ENCODE assay signal across 30 cellular contexts in genomic region chr7:29132980-29133379, GRCh38. TPM values are rescaled to one million over a fixed set of nuclear protein-coding genes. Genes with fewer than 3 reads are reported as not detected.
DNase-seq lines count a peak whose midpoint lies in the region; ATAC-seq, FAIRE-seq and TF ChIP-seq lines count a peak whose summit lies in the region.
"Had no signal": no experiment of that assay in that cellular context is flagged by ENCODE, and none has a peak within 500 bp of the region (broad histone marks: within the 10 kb centered on the region; RNA-seq: fewer than 3 reads in every experiment).

No MANE protein-coding gene starts in this region.

- H2AFZ ChIP-seq in HepG2 (ENCODE audit: low read length) (no peak overlapping the region), neural progenitor cell (replicated peaks) (no peak overlapping the region)

- in situ Hi-C loops in HepG2 (cut with HindIII; ENCODE audit: extremely low pct_ligation_motif_present, low pct_unique_long_range_greater_than_20kb): no loop called here

- peaks cover 14% of the 10 kb centered on the region for H3F3A ChIP-seq in neural progenitor cell (ENCODE audit: low read depth)

- BruUV-seq in HepG2 (replicated peaks; lab: Mats Ljungman, UMichigan): no TSS peak

- DNase-seq in HepG2 (ENCODE audit: low spot score): no peak
- no peak for DNase-seq in right lobe of liver
- DNase-seq in SK-N-MC (ENCODE audit: low read depth, low spot score): no peak
- DNase-seq in neural progenitor cell (ENCODE audit: low spot score): no peak
- DNase-seq in activated gamma-delta T cell (lab: John Stamatoyannopoulos, UW): no peak
- DNase-seq in kidney: no peak
- DNase-seq: ACHN; BE2C; C1 segment of cervical spinal cord; CD4-positive, alpha-beta memory T cell; CD4-positive, CD25-positive, alpha-beta regulatory T cell; CD8-positive, alpha-beta memory T cell; COR-L47; DMS 273 treated with DMSO at 0.1 percent for 48 hours; DMS153; DMS53; DMS79; DND-41; EL; GDM1 had no signal

- H3K9me3 Mint-ChIP-seq in dendritic cell treated with granulocyte-macrophage colony-stimulating factor and Interleukin-4, amounts not matched to agents 40 ng/mL and 50 ng/mL, for 4 days: no peaks in the 10 kb centered on the region
- H3K9me3 Mint-ChIP-seq in neural progenitor cell: peaks cover 4% of the 10 kb centered on the region

- peaks cover 50% of the 10 kb centered on the region for H3K36me3 Mint-ChIP-seq in dendritic cell treated with granulocyte-macrophage colony-stimulating factor and Interleukin-4, amounts not matched to agents 40 ng/mL and 50 ng/mL, for 4 days (ENCODE audit: low read depth)
- no peaks in the 10 kb centered on the region for H3K36me3 Mint-ChIP-seq in neural progenitor cell
- H3K36me3 Mint-ChIP-seq: CD4-positive, alpha-beta memory T cell; CD4-positive, CD25-positive, alpha-beta regulatory T cell; CD8-positive, alpha-beta memory T cell had no signal

- H3K4me3 Mint-ChIP-seq in dendritic cell treated with granulocyte-macrophage colony-stimulating factor and Interleukin-4, amounts not matched to agents 40 ng/mL and 50 ng/mL, for 4 days: no peak overlapping the region
- no peak overlapping the region for H3K4me3 Mint-ChIP-seq in neural progenitor cell
- H3K4me3 Mint-ChIP-seq: CD14-positive monocyte; CD4-positive, alpha-beta memory T cell; CD4-positive, CD25-positive, alpha-beta regulatory T cell; CD8-positive, alpha-beta memory T cell had no signal

- H3K9me3 ChIP-seq in HepG2 (ENCODE audit: low read length): no peaks in the 10 kb centered on the region
- H3K9me3 ChIP-seq in right lobe of liver: no peaks in the 10 kb centered on the region
- peaks cover 2% of the 10 kb centered on the region; the same call in 1 of the 2 replicates for H3K9me3 ChIP-seq in SK-N-MC (ENCODE audit: low read depth, low read length)
- H3K9me3 ChIP-seq in neural progenitor cell (ENCODE audit: low read depth): peaks cover 3% of the 10 kb centered on the region
- H3K9me3 ChIP-seq in kidney (ENCODE audit: control insufficient read depth in 1 of 2, low read length in 2 of 2): peaks cover 0 to 4% of the 10 kb centered on the region in 2 donors
- H3K9me3 ChIP-seq: BE2C had no signal

- FAIRE-seq in HepG2 (lab: Jason Lieb, UNC) (no peak), kidney (lab: Jason Lieb, UNC) (no peak)
- FAIRE-seq: GM12878, GM12892, GM18507 had no signal

- TF ChIP-seq RAD21 in HepG2 (CRISPR knock-in tag; IDR thresholded peaks at IDR 0.05): no peak

- H4K20me1 ChIP-seq in HepG2 (ENCODE audit: insufficient read depth, low read length) (no peaks in the 10 kb centered on the region), neural progenitor cell (ENCODE audit: low read depth) (no peaks in the 10 kb centered on the region)
- H4K20me1 ChIP-seq: BLaER1 had no signal

- H3K27ac ChIP-seq in HepG2 (ENCODE audit: extremely low read length, insufficient read depth, low read length): no peak overlapping the region
- no peak overlapping the region for H3K27ac ChIP-seq in right lobe of liver
- H3K27ac ChIP-seq in SK-N-MC: peak overlapping the region; percentile 4; the same call in 1 of the 2 replicates
- no peak overlapping the region for H3K27ac ChIP-seq in neural progenitor cell
- H3K27ac ChIP-seq in kidney (ENCODE audit: low read depth in 2 of 2, low read length in 2 of 2): no peak overlapping the region
- H3K27ac ChIP-seq: 22Rv1, BLaER1 had no signal

- TF ChIP-seq EP300 in HepG2 (IDR thresholded peaks at IDR 0.05; ENCODE audit: low read depth in 2 of 2, low read length in 2 of 2) (no peak), HepG2 (CRISPR knock-in tag; IDR thresholded peaks at IDR 0.05; ENCODE audit: borderline replicate concordance) (no peak)

- H3K4me2 ChIP-seq in HepG2 (ENCODE audit: low read depth, low read length): no peak overlapping the region
- peak overlapping the region; percentile 68 for H3K4me2 ChIP-seq in neural progenitor cell
- H3K4me2 ChIP-seq: BLaER1 had no signal

- TF ChIP-seq POLR2A in HepG2 (IDR thresholded peaks at IDR 0.05; ENCODE audit: insufficient read depth in 1 of 2, low read depth in 2 of 2, low read length in 2 of 2): no peak
- no peak for TF ChIP-seq POLR2A in right lobe of liver (IDR thresholded peaks at IDR 0.05)

- H3K4me3 ChIP-seq in HepG2 (replicated peaks in 1 of 3; ENCODE audit: insufficient read depth in 1 of 3, low read depth in 2 of 3, low read length in 3 of 3) (no peak overlapping the region), right lobe of liver (no peak overlapping the region), SK-N-MC (peak overlapping the region; percentile 16; the same call in 1 of the 2 replicates), neural progenitor cell (no peak overlapping the region), kidney (ENCODE audit: low read length in 2 of 2) (no peak overlapping the region)
- H3K4me3 ChIP-seq: BLaER1, GM12878 had no signal

- POLR2A ChIA-PET in HepG2 (lab: Yijun Ruan, JAX): interaction anchor here (0.9 kb wide), 1 partner anchor 11 kb away, joined by 3 read pairs; no protein-coding TSS in a partner anchor

- H3K9ac ChIP-seq in HepG2 (ENCODE audit: insufficient read depth, low read depth, low read length) (no peak overlapping the region), SK-N-MC (ENCODE audit: insufficient read length) (no peak overlapping the region), neural progenitor cell (no peak overlapping the region), kidney (ENCODE audit: low read length in 2 of 2) (no peak overlapping the region)
- H3K9ac ChIP-seq: BLaER1 had no signal

- no peak for TF ChIP-seq CTCF in HepG2 (CRISPR knock-in tag; IDR thresholded peaks at IDR 0.05)
- TF ChIP-seq CTCF in right lobe of liver (IDR thresholded peaks at IDR 0.05): no peak
- no peak for TF ChIP-seq CTCF in neural progenitor cell (IDR thresholded peaks at IDR 0.05)
- TF ChIP-seq CTCF in kidney (IDR thresholded peaks at IDR 0.05; ENCODE audit: borderline replicate concordance, extremely low read depth, insufficient read depth): no peak

- H3K4me1 ChIP-seq in HepG2 (ENCODE audit: insufficient read depth, low read length): peaks cover 17% of the 10 kb centered on the region
- no peaks in the 10 kb centered on the region for H3K4me1 ChIP-seq in right lobe of liver
- peaks cover 40% of the 10 kb centered on the region for H3K4me1 ChIP-seq in neural progenitor cell
- no peaks in the 10 kb centered on the region for H3K4me1 ChIP-seq in kidney (ENCODE audit: control insufficient read depth in 1 of 2, insufficient read depth in 1 of 2, low read depth in 1 of 2, low read length in 2 of 2)
- H3K4me1 ChIP-seq: BE2C had no signal

- no peaks in the 10 kb centered on the region for H3K36me3 ChIP-seq in HepG2 (replicated peaks in 1 of 2; ENCODE audit: control insufficient read depth in 1 of 2, insufficient read depth in 2 of 2, low read length in 2 of 2)
- no peaks in the 10 kb centered on the region for H3K36me3 ChIP-seq in right lobe of liver
- H3K36me3 ChIP-seq in SK-N-MC (ENCODE audit: insufficient read depth, low read length): no peaks in the 10 kb centered on the region
- H3K36me3 ChIP-seq in neural progenitor cell: no peaks in the 10 kb centered on the region
- no peaks in the 10 kb centered on the region for H3K36me3 ChIP-seq in kidney (ENCODE audit: control insufficient read depth in 1 of 2, insufficient read depth in 2 of 2, low read length in 2 of 2)
- H3K36me3 ChIP-seq: BE2C, BLaER1 had no signal

- peaks cover 90% of the 10 kb centered on the region for H3K4me1 Mint-ChIP-seq in dendritic cell treated with granulocyte-macrophage colony-stimulating factor and Interleukin-4, amounts not matched to agents 40 ng/mL and 50 ng/mL, for 4 days (ENCODE audit: low read depth)
- peaks cover 18% of the 10 kb centered on the region for H3K4me1 Mint-ChIP-seq in neural progenitor cell
- H3K4me1 Mint-ChIP-seq: CD4-positive, alpha-beta memory T cell; CD8-positive, alpha-beta memory T cell had no signal

- H3K79me2 ChIP-seq in HepG2 (ENCODE audit: insufficient read depth, low read length) (peaks cover 3% of the 10 kb centered on the region), neural progenitor cell (ENCODE audit: low read depth) (no peaks in the 10 kb centered on the region)

- peak overlapping the region; percentile 52 for H3K27ac Mint-ChIP-seq in dendritic cell treated with granulocyte-macrophage colony-stimulating factor and Interleukin-4, amounts not matched to agents 40 ng/mL and 50 ng/mL, for 4 days
- H3K27ac Mint-ChIP-seq in neural progenitor cell: no peak overlapping the region
- H3K27ac Mint-ChIP-seq: CD4-positive, alpha-beta memory T cell; CD4-positive, CD25-positive, alpha-beta regulatory T cell; CD8-positive, alpha-beta memory T cell had no signal

- intact Hi-C loops in HepG2 (cut with micrococcal nuclease; ENCODE audit: unreplicated experiment): no loop called here
- intact Hi-C loops in right lobe of liver (cut with DNase I): no loop called here
- intact Hi-C loops in dendritic cell treated with granulocyte-macrophage colony-stimulating factor and Interleukin-4, amounts not matched to agents 40 ng/mL and 50 ng/mL, for 4 days (cut with micrococcal nuclease): no loop called here
- intact Hi-C loops in kidney (cut with DNase I): no loop called here

- no peak for ATAC-seq in HepG2
- no peak for ATAC-seq in right lobe of liver
- ATAC-seq in GM21447 (IDR thresholded peaks at IDR 0.05; ENCODE audit: unreplicated experiment): no peak
- ATAC-seq: GM12878 had no signal

- 99% methylated on average over 3 of the region's 3 CpGs for WGBS in HepG2 (ENCODE audit: low lambda C conversion rate)
- WGBS in right lobe of liver (ENCODE audit: insufficient coverage, low coverage, low lambda C conversion rate, missing lambda C conversion rate): 78% methylated on average over 3 of the region's 3 CpGs

- H3K27me3 ChIP-seq in HepG2 (ENCODE audit: control insufficient read depth in 1 of 2, insufficient read depth in 2 of 2, low read length in 2 of 2) (no peaks in the 10 kb centered on the region), right lobe of liver (no peaks in the 10 kb centered on the region), neural progenitor cell (no peaks in the 10 kb centered on the region)
- H3K27me3 ChIP-seq: BE2C, BLaER1 had no signal

- CTCF ChIA-PET in HepG2 (lab: Yijun Ruan, JAX; ENCODE audit: low intra/inter-chr PET ratio, low total read pairs): no interaction called here

- H3K27me3 Mint-ChIP-seq in dendritic cell treated with granulocyte-macrophage colony-stimulating factor and Interleukin-4, amounts not matched to agents 40 ng/mL and 50 ng/mL, for 4 days: no peaks in the 10 kb centered on the region
- H3K27me3 Mint-ChIP-seq in neural progenitor cell (ENCODE audit: insufficient read depth, low read depth): peaks cover 3% of the 10 kb centered on the region

RNA-seq across cellular contexts. Expression of gene CPVL, which starts 13.4 kb away (rescaled TPM):
- 30.7 and 59.2 TPM in 2 replicates for total RNA-seq in HepG2 (2016; rRNA removed; fragmentation: Illumina TruSeq; extraction: Trizol)
- total RNA-seq in HepG2 (2016; cell fraction: cytosol; rRNA removed; fragmentation: Illumina TruSeq; extraction: Trizol; ENCODE audit: low read depth): 4.3 and 6.2 TPM in 2 replicates
- 31.2 and 60.0 TPM in 2 replicates for total RNA-seq in HepG2 (2016; cell fraction: insoluble cytoplasmic fraction; rRNA removed; fragmentation: Illumina TruSeq; extraction: Trizol)
- total RNA-seq in HepG2 (2016; cell fraction: membrane; rRNA removed; fragmentation: Illumina TruSeq; extraction: Trizol): 7.0 and 7.3 TPM in 2 replicates
- total RNA-seq in HepG2 (2016; cell fraction: nucleus; rRNA removed; fragmentation: Illumina TruSeq; extraction: Trizol): 49.3 and 53.0 TPM in 2 replicates
- polyA plus RNA-seq in HepG2 (2011; rRNA removed): 265 and 294 TPM in 2 replicates
- polyA plus RNA-seq in HepG2 (2011; cell fraction: cytosol; rRNA removed): 146 and 189 TPM in 2 replicates
- 43.3 and 47.4 TPM in 2 replicates for polyA plus RNA-seq in HepG2 (2011; cell fraction: nucleus; rRNA removed)
- 82.4 and 104 TPM in 2 replicates for polyA plus RNA-seq in HepG2 (2012)
- 4.6 and 4.9 TPM in 2 replicates for polyA plus RNA-seq in HepG2 (2016; cell fraction: cytosol; fragmentation: Illumina TruSeq; extraction: Trizol; ENCODE audit: low read depth)
- polyA plus RNA-seq in HepG2 (2016; cell fraction: insoluble cytoplasmic fraction; fragmentation: Illumina TruSeq; extraction: Trizol; ENCODE audit: low read depth): 25.0 and 26.5 TPM in 2 replicates
- 4.6 and 5.3 TPM in 2 replicates for polyA plus RNA-seq in HepG2 (2016; cell fraction: membrane; fragmentation: Illumina TruSeq; extraction: Trizol; ENCODE audit: low read depth)
- 57.7 and 58.9 TPM in 2 replicates for polyA plus RNA-seq in HepG2 (2016; cell fraction: nucleus; fragmentation: Illumina TruSeq; extraction: Trizol; ENCODE audit: insufficient read depth, low read depth)
- polyA minus RNA-seq in HepG2 (2011; rRNA and poly(A)+ RNA removed; ENCODE audit: low replicate concordance): 27.4 and 324 TPM in 2 replicates
- 112 and 141 TPM in 2 replicates for polyA minus RNA-seq in HepG2 (2011; cell fraction: cytosol; rRNA and poly(A)+ RNA removed)
- 56.5 and 70.9 TPM in 2 replicates for polyA minus RNA-seq in HepG2 (2011; cell fraction: nucleus; rRNA and poly(A)+ RNA removed)
- 10 to 100 TPM in 2 of 6 experiments, 1 to 10 TPM in 4; 6.2 to 23.4 (median 8.8) TPM for total RNA-seq in right lobe of liver
- 40.5 and 56.6 TPM in 2 replicates for total RNA-seq in neural progenitor cell (ENCODE audit: low replicate concordance)
- 133 TPM for total RNA-seq in kidney
- 104 TPM for polyA plus RNA-seq in kidney (ENCODE audit: insufficient read depth, low read depth, low replicate concordance)
- total RNA-seq: G401 had no signal
- polyA plus RNA-seq: AG04450; CD8-positive, alpha-beta memory T cell; GM12878 had no signal
